In genomic region chr6:18022398-18023231, GRCh38 we compare ENCODE assay signal across 9 cellular contexts. TPM values are rescaled to one million over a fixed set of nuclear protein-coding genes. Genes with fewer than 3 reads are reported as not detected.
DNase-seq lines count a peak whose midpoint lies in the region; ATAC-seq and TF ChIP-seq lines count a peak whose summit lies in the region.
"Had no signal": no experiment of that assay in that cellular context is flagged by ENCODE, and none has a peak within 500 bp of the region (broad histone marks: within the 10 kb centered on the region; RNA-seq: fewer than 3 reads in every experiment).

No MANE protein-coding gene starts in this region.

- H3K4me3 Mint-ChIP-seq in activated T-helper 17 cell treated with anti-CD3 and anti-CD28 coated beads, Interleukin-2, amount 50 U/mL, for 72 hours, result no peak overlapping the region

- no peaks in the 10 kb centered on the region for H3K79me2 ChIP-seq in PC-3 (ENCODE audit: low read length)

- BruUV-seq in PC-3 (replicated peaks; lab: Mats Ljungman, UMichigan), result no TSS peak

- TF ChIP-seq CTCF in GM10248 (IDR thresholded peaks at IDR 0.05; ENCODE audit: control extremely low read depth, extremely low read depth, low read depth, missing control alignments), result no peak
- no peak for TF ChIP-seq CTCF in PC-3 (conservative IDR thresholded peaks at IDR 0.05; ENCODE audit: low read depth, low read length)
- TF ChIP-seq CTCF in epithelial cell of proximal tubule (conservative IDR thresholded peaks at IDR 0.05; ENCODE audit: low read depth, low read length), result no peak

- CTCF ChIA-PET in GM10248 (lab: Yijun Ruan, JAX) (no interaction called here), PC-3 (lab: Charles Lee) (interaction anchor here (0.6 kb wide), 1 partner anchor 1188 kb away, joined by 4 read pairs; no protein-coding TSS in a partner anchor)

- intact Hi-C loops in PC-3 (cut with micrococcal nuclease), result no loop called here

- 0 out of 2 replicates have a peak overlapping the region, but pooled peaks have one; percentile 49 for H2AFZ ChIP-seq in PC-3 (ENCODE audit: low read length)

- no peak overlapping the region for H3K27ac Mint-ChIP-seq in activated T-helper 17 cell treated with anti-CD3 and anti-CD28 coated beads, Interleukin-2, amount 50 U/mL, for 72 hours

- H3K4me1 ChIP-seq in PC-3 (ENCODE audit: insufficient read depth, low read length), result peaks cover 11% of the 10 kb centered on the region; the same call in 1 of the 2 replicates

- H3K9me3 Mint-ChIP-seq in activated T-helper 17 cell treated with anti-CD3 and anti-CD28 coated beads, Interleukin-2, amount 50 U/mL, for 72 hours, result no peaks in the 10 kb centered on the region

- DNase-seq in GM10248 (ENCODE audit: extremely low spot score), result peak; percentile 1
- peak; percentile 44 for DNase-seq in PC-3
- peak; percentile 62 for DNase-seq in epithelial cell of proximal tubule (ENCODE audit: low read depth)
- peak; percentile 25 for DNase-seq in occipital lobe (lab: John Stamatoyannopoulos, UW)
- DNase-seq in NCI-H1092 (lab: John Stamatoyannopoulos, UW), result no peak
- no peak for DNase-seq in stimulated activated CD8-positive, alpha-beta memory T cell treated with anti-CD3 and anti-CD28 coated beads, Interleukin-4, amount 100 ng/mL, for 48 hours
- DNase-seq: tibial artery had no signal

- no peaks in the 10 kb centered on the region for H3K27me3 ChIP-seq in PC-3 (ENCODE audit: low read length)
- H3K27me3 ChIP-seq: tibial artery had no signal

- no peak overlapping the region for H3K9ac ChIP-seq in PC-3 (ENCODE audit: low read length)

- no peaks in the 10 kb centered on the region for H3K9me3 ChIP-seq in PC-3 (ENCODE audit: low read length)
- H3K9me3 ChIP-seq: tibial artery had no signal

- H3K4me2 ChIP-seq in PC-3 (ENCODE audit: low read length), result peak overlapping the region; percentile 16; the same call in 1 of the 2 replicates

- H3K27ac ChIP-seq in PC-3 (ENCODE audit: low read length), result no peak overlapping the region
- H3K27ac ChIP-seq: tibial artery had no signal

- no peaks in the 10 kb centered on the region for H4K20me1 ChIP-seq in PC-3 (ENCODE audit: low read length)

- H3K4me1 Mint-ChIP-seq in activated T-helper 17 cell treated with anti-CD3 and anti-CD28 coated beads, Interleukin-2, amount 50 U/mL, for 72 hours, result no peaks in the 10 kb centered on the region

- no peaks in the 10 kb centered on the region for H3F3A ChIP-seq in PC-3 (ENCODE audit: low read length, unreplicated experiment)

- H3K4me3 ChIP-seq in PC-3 (ENCODE audit: low read length) (no peak overlapping the region), epithelial cell of proximal tubule (ENCODE audit: low read depth, low read length) (no peak overlapping the region)
- H3K4me3 ChIP-seq: tibial artery had no signal

- H3K36me3 ChIP-seq in PC-3 (ENCODE audit: low read depth, low read length), result no peaks in the 10 kb centered on the region
- H3K36me3 ChIP-seq: tibial artery had no signal

- POLR2A ChIA-PET in GM10248 (lab: Yijun Ruan, JAX) (no interaction called here), PC-3 (lab: Charles Lee; ENCODE audit: unreplicated experiment) (no interaction called here)

- peak; percentile 65 for ATAC-seq in PC-3
- ATAC-seq in GM21360 (IDR thresholded peaks at IDR 0.05; ENCODE audit: unreplicated experiment), result no peak
- no peak for ATAC-seq in activated T-helper 17 cell treated with anti-CD3 and anti-CD28 coated beads, Interleukin-2, amount 50 U/mL, for 72 hours (replicated peaks)

- H3K9me2 ChIP-seq in PC-3 (replicated peaks; ENCODE audit: low read length), result no peaks in the 10 kb centered on the region

- H3K27me3 Mint-ChIP-seq in activated T-helper 17 cell treated with anti-CD3 and anti-CD28 coated beads, Interleukin-2, amount 50 U/mL, for 72 hours, result peaks cover 2% of the 10 kb centered on the region

- H3K36me3 Mint-ChIP-seq in activated T-helper 17 cell treated with anti-CD3 and anti-CD28 coated beads, Interleukin-2, amount 50 U/mL, for 72 hours (ENCODE audit: low read depth), result no peaks in the 10 kb centered on the region

RNA-seq across cellular contexts. Expression of gene KIF13A, which starts 35.2 kb away (rescaled TPM):
- 21.3 and 27.1 TPM in 2 replicates for total RNA-seq in PC-3 (2014; rRNA removed)
- 12.5 and 15.5 TPM in 2 replicates for total RNA-seq in epithelial cell of proximal tubule
- 27.8 TPM for total RNA-seq in occipital lobe
- total RNA-seq in activated T-helper 17 cell treated with anti-CD3 and anti-CD28 coated beads, Interleukin-2, amount 50 U/mL, for 72 hours, result under 1 TPM in 1 of 2 donors, not detected in 1; 0.45 TPM

Comparison
In these comparisons a context has a peak if more than half of its experiments do, and no peak if none do; other contexts are left out.
1. DNase-seq: peak in GM10248 (single experiment), PC-3 (single experiment), epithelial cell of proximal tubule (single experiment) and occipital lobe (single experiment); none in NCI-H1092 (single experiment) and stimulated activated CD8-positive, alpha-beta memory T cell treated with anti-CD3 and anti-CD28 coated beads, Interleukin-4, amount 100 ng/mL, for 48 hours (single experiment).